In genomic region chr1:236622407-236622806, GRCh38 we compare ENCODE assay signal across 7 cellular contexts.
"Had no signal": no experiment of that assay in that cellular context is flagged by ENCODE, and none has a peak within 500 bp of the region (broad histone marks: within the 10 kb centered on the region; RNA-seq: fewer than 3 reads in every experiment).

No MANE protein-coding gene starts in this region.

- H3K4me3 ChIP-seq: GM23248, HAP-1 had no signal

- H3K4me1 ChIP-seq: HAP-1 had no signal

- ATAC-seq: HCT116 had no signal

- H3K27ac ChIP-seq: GM23248 had no signal

- DNase-seq: GM23248, GOT3, H7, IMR-90, KBM-7 had no signal

- H3K36me3 ChIP-seq: HAP-1 had no signal

- H3K9ac ChIP-seq: GM23248 had no signal
